Comparison of ENCODE assay signal across 6 cellular contexts in genomic region chr17:33202796-33203195, GRCh38.
"Had no signal": no experiment of that assay in that cellular context is flagged by ENCODE, and none has a peak within 500 bp of the region (broad histone marks: within the 10 kb centered on the region; RNA-seq: fewer than 3 reads in every experiment).

No MANE protein-coding gene starts in this region.

- H3K27ac ChIP-seq: GM23248 had no signal

- H2AFZ ChIP-seq: GM23248 had no signal

- H3K9ac ChIP-seq: GM23248 had no signal

- H3K4me3 ChIP-seq: GM23248, K562 had no signal

- ATAC-seq: K562 had no signal

- DNase-seq: GM23248, GOT3, H7, HCEC 1CT, IMR-90 had no signal
